ENCODE assay signal across 1 cellular context in the genomic region with DNA sequence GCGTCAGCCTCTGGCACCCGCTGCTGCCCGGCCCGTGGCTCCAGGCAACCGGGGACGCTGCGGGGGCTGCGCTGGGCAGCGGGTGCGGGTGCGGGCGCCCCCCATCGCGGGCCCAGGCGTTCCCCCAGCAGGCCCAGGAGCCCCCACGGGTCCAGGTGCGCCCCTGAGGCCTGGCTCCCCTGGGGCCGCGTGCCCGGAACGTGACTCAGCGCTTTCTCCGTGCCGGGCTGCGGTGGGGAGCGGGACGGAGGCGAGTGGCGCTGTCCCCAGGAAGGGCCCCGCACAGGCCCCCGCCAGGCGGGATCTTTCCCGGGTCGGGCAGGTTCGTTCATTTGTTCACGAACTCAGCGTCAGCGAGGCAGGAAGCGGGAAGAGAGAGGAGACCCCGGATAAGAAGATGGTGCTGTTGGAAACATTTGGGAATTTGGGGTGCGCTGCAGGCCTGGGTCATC.
A peak's percentile ranks its signal among the peaks of the same experiment; 100 is the strongest.
TF ChIP-seq lines count a peak whose summit lies in the region.

No MANE protein-coding gene starts in this region.

TF ChIP-seq in H1, 55 proteins besides CTCF, POLR2A, EP300 and RAD21:
- no peak for TF ChIP-seq CTBP2 (IDR thresholded peaks at IDR 0.05; ENCODE audit: borderline replicate concordance, insufficient read depth, insufficient read length, low read length)
- TF ChIP-seq HDAC6 (IDR thresholded peaks at IDR 0.05; ENCODE audit: low read depth, low read length): no peak
- no peak for TF ChIP-seq SUZ12 (IDR thresholded peaks at IDR 0.05; ENCODE audit: low read length)
- TF ChIP-seq, protein P1, sequence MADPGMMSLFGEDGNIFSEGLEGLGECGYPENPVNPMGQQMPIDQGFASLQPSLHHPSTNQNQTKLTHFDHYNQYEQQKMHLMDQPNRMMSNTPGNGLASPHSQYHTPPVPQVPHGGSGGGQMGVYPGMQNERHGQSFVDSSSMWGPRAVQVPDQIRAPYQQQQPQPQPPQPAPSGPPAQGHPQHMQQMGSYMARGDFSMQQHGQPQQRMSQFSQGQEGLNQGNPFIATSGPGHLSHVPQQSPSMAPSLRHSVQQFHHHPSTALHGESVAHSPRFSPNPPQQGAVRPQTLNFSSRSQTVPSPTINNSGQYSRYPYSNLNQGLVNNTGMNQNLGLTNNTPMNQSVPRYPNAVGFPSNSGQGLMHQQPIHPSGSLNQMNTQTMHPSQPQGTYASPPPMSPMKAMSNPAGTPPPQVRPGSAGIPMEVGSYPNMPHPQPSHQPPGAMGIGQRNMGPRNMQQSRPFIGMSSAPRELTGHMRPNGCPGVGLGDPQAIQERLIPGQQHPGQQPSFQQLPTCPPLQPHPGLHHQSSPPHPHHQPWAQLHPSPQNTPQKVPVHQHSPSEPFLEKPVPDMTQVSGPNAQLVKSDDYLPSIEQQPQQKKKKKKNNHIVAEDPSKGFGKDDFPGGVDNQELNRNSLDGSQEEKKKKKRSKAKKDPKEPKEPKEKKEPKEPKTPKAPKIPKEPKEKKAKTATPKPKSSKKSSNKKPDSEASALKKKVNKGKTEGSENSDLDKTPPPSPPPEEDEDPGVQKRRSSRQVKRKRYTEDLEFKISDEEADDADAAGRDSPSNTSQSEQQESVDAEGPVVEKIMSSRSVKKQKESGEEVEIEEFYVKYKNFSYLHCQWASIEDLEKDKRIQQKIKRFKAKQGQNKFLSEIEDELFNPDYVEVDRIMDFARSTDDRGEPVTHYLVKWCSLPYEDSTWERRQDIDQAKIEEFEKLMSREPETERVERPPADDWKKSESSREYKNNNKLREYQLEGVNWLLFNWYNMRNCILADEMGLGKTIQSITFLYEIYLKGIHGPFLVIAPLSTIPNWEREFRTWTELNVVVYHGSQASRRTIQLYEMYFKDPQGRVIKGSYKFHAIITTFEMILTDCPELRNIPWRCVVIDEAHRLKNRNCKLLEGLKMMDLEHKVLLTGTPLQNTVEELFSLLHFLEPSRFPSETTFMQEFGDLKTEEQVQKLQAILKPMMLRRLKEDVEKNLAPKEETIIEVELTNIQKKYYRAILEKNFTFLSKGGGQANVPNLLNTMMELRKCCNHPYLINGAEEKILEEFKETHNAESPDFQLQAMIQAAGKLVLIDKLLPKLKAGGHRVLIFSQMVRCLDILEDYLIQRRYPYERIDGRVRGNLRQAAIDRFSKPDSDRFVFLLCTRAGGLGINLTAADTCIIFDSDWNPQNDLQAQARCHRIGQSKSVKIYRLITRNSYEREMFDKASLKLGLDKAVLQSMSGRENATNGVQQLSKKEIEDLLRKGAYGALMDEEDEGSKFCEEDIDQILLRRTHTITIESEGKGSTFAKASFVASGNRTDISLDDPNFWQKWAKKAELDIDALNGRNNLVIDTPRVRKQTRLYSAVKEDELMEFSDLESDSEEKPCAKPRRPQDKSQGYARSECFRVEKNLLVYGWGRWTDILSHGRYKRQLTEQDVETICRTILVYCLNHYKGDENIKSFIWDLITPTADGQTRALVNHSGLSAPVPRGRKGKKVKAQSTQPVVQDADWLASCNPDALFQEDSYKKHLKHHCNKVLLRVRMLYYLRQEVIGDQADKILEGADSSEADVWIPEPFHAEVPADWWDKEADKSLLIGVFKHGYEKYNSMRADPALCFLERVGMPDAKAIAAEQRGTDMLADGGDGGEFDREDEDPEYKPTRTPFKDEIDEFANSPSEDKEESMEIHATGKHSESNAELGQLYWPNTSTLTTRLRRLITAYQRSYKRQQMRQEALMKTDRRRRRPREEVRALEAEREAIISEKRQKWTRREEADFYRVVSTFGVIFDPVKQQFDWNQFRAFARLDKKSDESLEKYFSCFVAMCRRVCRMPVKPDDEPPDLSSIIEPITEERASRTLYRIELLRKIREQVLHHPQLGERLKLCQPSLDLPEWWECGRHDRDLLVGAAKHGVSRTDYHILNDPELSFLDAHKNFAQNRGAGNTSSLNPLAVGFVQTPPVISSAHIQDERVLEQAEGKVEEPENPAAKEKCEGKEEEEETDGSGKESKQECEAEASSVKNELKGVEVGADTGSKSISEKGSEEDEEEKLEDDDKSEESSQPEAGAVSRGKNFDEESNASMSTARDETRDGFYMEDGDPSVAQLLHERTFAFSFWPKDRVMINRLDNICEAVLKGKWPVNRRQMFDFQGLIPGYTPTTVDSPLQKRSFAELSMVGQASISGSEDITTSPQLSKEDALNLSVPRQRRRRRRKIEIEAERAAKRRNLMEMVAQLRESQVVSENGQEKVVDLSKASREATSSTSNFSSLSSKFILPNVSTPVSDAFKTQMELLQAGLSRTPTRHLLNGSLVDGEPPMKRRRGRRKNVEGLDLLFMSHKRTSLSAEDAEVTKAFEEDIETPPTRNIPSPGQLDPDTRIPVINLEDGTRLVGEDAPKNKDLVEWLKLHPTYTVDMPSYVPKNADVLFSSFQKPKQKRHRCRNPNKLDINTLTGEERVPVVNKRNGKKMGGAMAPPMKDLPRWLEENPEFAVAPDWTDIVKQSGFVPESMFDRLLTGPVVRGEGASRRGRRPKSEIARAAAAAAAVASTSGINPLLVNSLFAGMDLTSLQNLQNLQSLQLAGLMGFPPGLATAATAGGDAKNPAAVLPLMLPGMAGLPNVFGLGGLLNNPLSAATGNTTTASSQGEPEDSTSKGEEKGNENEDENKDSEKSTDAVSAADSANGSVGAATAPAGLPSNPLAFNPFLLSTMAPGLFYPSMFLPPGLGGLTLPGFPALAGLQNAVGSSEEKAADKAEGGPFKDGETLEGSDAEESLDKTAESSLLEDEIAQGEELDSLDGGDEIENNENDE (IDR thresholded peaks at IDR 0.05; ENCODE audit: insufficient replicate concordance, low read length): no peak
- TF ChIP-seq TAF7 (optimal IDR thresholded peaks at IDR 0.05; ENCODE audit: borderline replicate concordance, low read depth, low read length): no peak
- no peak for TF ChIP-seq TBP (IDR thresholded peaks at IDR 0.05; ENCODE audit: low read depth, low read length)
- TF ChIP-seq KDM4A (IDR thresholded peaks at IDR 0.05; ENCODE audit: low read depth, low read length, severe bottlenecking): no peak
- TF ChIP-seq TCF12 (IDR thresholded peaks at IDR 0.05; ENCODE audit: low read depth, low read length): no peak
- TF ChIP-seq, protein P2, sequence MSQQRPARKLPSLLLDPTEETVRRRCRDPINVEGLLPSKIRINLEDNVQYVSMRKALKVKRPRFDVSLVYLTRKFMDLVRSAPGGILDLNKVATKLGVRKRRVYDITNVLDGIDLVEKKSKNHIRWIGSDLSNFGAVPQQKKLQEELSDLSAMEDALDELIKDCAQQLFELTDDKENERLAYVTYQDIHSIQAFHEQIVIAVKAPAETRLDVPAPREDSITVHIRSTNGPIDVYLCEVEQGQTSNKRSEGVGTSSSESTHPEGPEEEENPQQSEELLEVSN (IDR thresholded peaks at IDR 0.05): peak; percentile 77
- TF ChIP-seq ASH2L (IDR thresholded peaks at IDR 0.05; ENCODE audit: low read length): no peak
- TF ChIP-seq BRCA1 (IDR thresholded peaks at IDR 0.05; ENCODE audit: low read depth, low read length): no peak
- TF ChIP-seq TAF1 (IDR thresholded peaks at IDR 0.05; ENCODE audit: low read depth, low read length): no peak
- no peak for TF ChIP-seq KDM1A (IDR thresholded peaks at IDR 0.05; ENCODE audit: borderline replicate concordance, low read length)
- TF ChIP-seq SRF (IDR thresholded peaks at IDR 0.05; ENCODE audit: low read depth, low read length): no peak
- no peak for TF ChIP-seq CEBPB (IDR thresholded peaks at IDR 0.05; ENCODE audit: low read depth, low read length)
- TF ChIP-seq, protein P3, sequence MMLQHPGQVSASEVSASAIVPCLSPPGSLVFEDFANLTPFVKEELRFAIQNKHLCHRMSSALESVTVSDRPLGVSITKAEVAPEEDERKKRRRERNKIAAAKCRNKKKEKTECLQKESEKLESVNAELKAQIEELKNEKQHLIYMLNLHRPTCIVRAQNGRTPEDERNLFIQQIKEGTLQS (IDR thresholded peaks at IDR 0.05; ENCODE audit: insufficient read depth, low read depth, low read length): no peak
- TF ChIP-seq JUN (IDR thresholded peaks at IDR 0.05; ENCODE audit: low read depth, low read length): no peak
- TF ChIP-seq SIRT6 (IDR thresholded peaks at IDR 0.05; ENCODE audit: low read length): no peak
- TF ChIP-seq, protein P4, sequence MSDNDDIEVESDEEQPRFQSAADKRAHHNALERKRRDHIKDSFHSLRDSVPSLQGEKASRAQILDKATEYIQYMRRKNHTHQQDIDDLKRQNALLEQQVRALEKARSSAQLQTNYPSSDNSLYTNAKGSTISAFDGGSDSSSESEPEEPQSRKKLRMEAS (IDR thresholded peaks at IDR 0.05): peak; percentile 90
- TF ChIP-seq NRF1 (IDR thresholded peaks at IDR 0.05; ENCODE audit: low read depth, low read length): no peak
- peak; percentile 78; the same call in 1 of the 2 replicates for TF ChIP-seq MAFK (IDR thresholded peaks at IDR 0.05; ENCODE audit: low read depth, low read length)
- no peak for TF ChIP-seq SP4 (IDR thresholded peaks at IDR 0.05; ENCODE audit: low read length)
- TF ChIP-seq TEAD4 (IDR thresholded peaks at IDR 0.05; ENCODE audit: low read depth, low read length): no peak
- no peak for TF ChIP-seq SP2 (IDR thresholded peaks at IDR 0.05; ENCODE audit: low read length)
- TF ChIP-seq, protein P5, sequence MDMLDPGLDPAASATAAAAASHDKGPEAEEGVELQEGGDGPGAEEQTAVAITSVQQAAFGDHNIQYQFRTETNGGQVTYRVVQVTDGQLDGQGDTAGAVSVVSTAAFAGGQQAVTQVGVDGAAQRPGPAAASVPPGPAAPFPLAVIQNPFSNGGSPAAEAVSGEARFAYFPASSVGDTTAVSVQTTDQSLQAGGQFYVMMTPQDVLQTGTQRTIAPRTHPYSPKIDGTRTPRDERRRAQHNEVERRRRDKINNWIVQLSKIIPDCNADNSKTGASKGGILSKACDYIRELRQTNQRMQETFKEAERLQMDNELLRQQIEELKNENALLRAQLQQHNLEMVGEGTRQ (IDR thresholded peaks at IDR 0.05; ENCODE audit: low read length): no peak
- no peak for TF ChIP-seq CBX8 (IDR thresholded peaks at IDR 0.05; ENCODE audit: borderline replicate concordance, low read depth, low read length)
- TF ChIP-seq JUND (IDR thresholded peaks at IDR 0.05; ENCODE audit: low read length): no peak
- TF ChIP-seq CREB1 (IDR thresholded peaks at IDR 0.05): no peak
- TF ChIP-seq ZNF274 (IDR thresholded peaks at IDR 0.05; ENCODE audit: borderline replicate concordance, extremely low read depth, low read length): no peak
- TF ChIP-seq HDAC2 (IDR thresholded peaks at IDR 0.05; ENCODE audit: borderline replicate concordance in 1 of 2, low read depth in 2 of 2, low read length in 2 of 2): no peak
- no peak for TF ChIP-seq FOSL1 (IDR thresholded peaks at IDR 0.05; ENCODE audit: insufficient read depth, low read depth, low read length)
- no peak for TF ChIP-seq EGR1 (IDR thresholded peaks at IDR 0.05; ENCODE audit: borderline replicate concordance, low read depth, low read length)
- no peak for TF ChIP-seq BCL11A (IDR thresholded peaks at IDR 0.05; ENCODE audit: low read depth in 2 of 2, low read length in 2 of 2)
- no peak; the same call in 1 of the 2 replicates for TF ChIP-seq GABPA (IDR thresholded peaks at IDR 0.05; ENCODE audit: borderline replicate concordance, insufficient read depth, low read length)
- no peak for TF ChIP-seq NANOG (IDR thresholded peaks at IDR 0.05; ENCODE audit: insufficient read depth, low read depth, low read length, poor library complexity, severe bottlenecking)
- TF ChIP-seq SAP30 (IDR thresholded peaks at IDR 0.05; ENCODE audit: insufficient read depth, insufficient replicate concordance, low read length): no peak
- 0 out of 2 replicates have a peak, but pooled peaks have one; percentile 14 for TF ChIP-seq PHF8 (conservative IDR thresholded peaks at IDR 0.05; ENCODE audit: low read depth, low read length)
- no peak for TF ChIP-seq RFX5 (IDR thresholded peaks at IDR 0.05; ENCODE audit: borderline replicate concordance, low read depth, low read length)
- peak; percentile 50 for TF ChIP-seq RNF2 (IDR thresholded peaks at IDR 0.05; ENCODE audit: borderline replicate concordance, low read depth, low read length, missing control alignments, poor library complexity, severe bottlenecking)
- TF ChIP-seq RBBP5 (IDR thresholded peaks at IDR 0.05; ENCODE audit: borderline replicate concordance, low read depth, low read length): peak; percentile 36; the same call in 1 of the 2 replicates
- TF ChIP-seq GTF2F1 (IDR thresholded peaks at IDR 0.05; ENCODE audit: borderline replicate concordance, low read depth, low read length): no peak
- no peak for TF ChIP-seq EZH2 (IDR thresholded peaks at IDR 0.05; ENCODE audit: low read depth, low read length, severe bottlenecking)
- no peak for TF ChIP-seq CHD1 (IDR thresholded peaks at IDR 0.05; ENCODE audit: low read depth, low read length)
- TF ChIP-seq KDM5A (IDR thresholded peaks at IDR 0.05; ENCODE audit: low read length): no peak
- no peak for TF ChIP-seq CBX5 (IDR thresholded peaks at IDR 0.05; ENCODE audit: low read depth, low read length)
- TF ChIP-seq BACH1 (IDR thresholded peaks at IDR 0.05; ENCODE audit: low read length): peak; percentile 95
- no peak for TF ChIP-seq SP1 (IDR thresholded peaks at IDR 0.05; ENCODE audit: low read depth, low read length)
- TF ChIP-seq, protein P6, sequence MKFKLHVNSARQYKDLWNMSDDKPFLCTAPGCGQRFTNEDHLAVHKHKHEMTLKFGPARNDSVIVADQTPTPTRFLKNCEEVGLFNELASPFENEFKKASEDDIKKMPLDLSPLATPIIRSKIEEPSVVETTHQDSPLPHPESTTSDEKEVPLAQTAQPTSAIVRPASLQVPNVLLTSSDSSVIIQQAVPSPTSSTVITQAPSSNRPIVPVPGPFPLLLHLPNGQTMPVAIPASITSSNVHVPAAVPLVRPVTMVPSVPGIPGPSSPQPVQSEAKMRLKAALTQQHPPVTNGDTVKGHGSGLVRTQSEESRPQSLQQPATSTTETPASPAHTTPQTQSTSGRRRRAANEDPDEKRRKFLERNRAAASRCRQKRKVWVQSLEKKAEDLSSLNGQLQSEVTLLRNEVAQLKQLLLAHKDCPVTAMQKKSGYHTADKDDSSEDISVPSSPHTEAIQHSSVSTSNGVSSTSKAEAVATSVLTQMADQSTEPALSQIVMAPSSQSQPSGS (IDR thresholded peaks at IDR 0.05; ENCODE audit: low read length): no peak
- TF ChIP-seq YY1 (IDR thresholded peaks at IDR 0.05; ENCODE audit: low read depth, low read length): no peak
- TF ChIP-seq CHD2 (IDR thresholded peaks at IDR 0.05; ENCODE audit: low read length): no peak
- no peak for TF ChIP-seq SIX5 (IDR thresholded peaks at IDR 0.05; ENCODE audit: low read depth, low read length)
- no peak for TF ChIP-seq POU5F1 (IDR thresholded peaks at IDR 0.05; ENCODE audit: low read depth, low read length)
- no peak for TF ChIP-seq POLR2AphosphoS5 (IDR thresholded peaks at IDR 0.05; ENCODE audit: low read depth, low read length)
- no peak for TF ChIP-seq RXRA (IDR thresholded peaks at IDR 0.05; ENCODE audit: insufficient read depth, low read depth, low read length)
- TF ChIP-seq SIN3A (conservative IDR thresholded peaks at IDR 0.05 in 1 of 2, IDR thresholded peaks at IDR 0.05 in 1 of 2; ENCODE audit: low read depth in 1 of 2, low read length in 2 of 2): no peak
